In genomic region chr2:28821295-28821958, GRCh38 we compare ENCODE assay signal across 8 cellular contexts. TPM values are rescaled to one million over a fixed set of nuclear protein-coding genes. Genes with fewer than 3 reads are reported as not detected.
DNase-seq lines count a peak whose midpoint lies in the region; ATAC-seq and TF ChIP-seq lines count a peak whose summit lies in the region.

No MANE protein-coding gene starts in this region.

- TF ChIP-seq RAD21 in liver (IDR thresholded peaks at IDR 0.05) = peak; percentile 75 to 85

- CTCF ChIA-PET in AG04450 (lab: Charles Lee) = interaction anchor here (0.7 to 2.4 kb wide), 18 partner anchors 8 to 464 kb away, joined by 3 to 11 read pairs (median 5); partner anchors contain the start of gene TRMT61B
- CTCF ChIA-PET in WTC11 (lab: Charles Lee) = interaction anchor here (1.0 to 1.5 kb wide), 4 partner anchors 12 to 255 kb away, joined by 3 to 7 read pairs (median 4); partner anchors contain the start of genes PPP1CB and TRMT61B

- no peak overlapping the region for H3K27ac ChIP-seq in AG04450 (ENCODE audit: low read depth, low read length)
- H3K27ac ChIP-seq in liver (ENCODE audit: low read depth in 1 of 2, low read length in 2 of 2) = no peak overlapping the region

- H3K4me3 ChIP-seq in AG04450 (ENCODE audit: low read depth, low read length) (no peak overlapping the region), liver (ENCODE audit: low read depth in 1 of 3, low read length in 3 of 3) (no peak overlapping the region)

- 4% methylated on average over 8 of the region's 8 CpGs for WGBS in liver

- H3K9ac ChIP-seq in liver (ENCODE audit: low read depth in 1 of 2, low read length in 2 of 2) = no peak overlapping the region

- ATAC-seq in WTC11 (peak; percentile 91), HG03520 (IDR thresholded peaks at IDR 0.05; ENCODE audit: unreplicated experiment) (no peak)

- no peaks in the 10 kb centered on the region for H3K36me3 ChIP-seq in liver (ENCODE audit: control insufficient read depth in 4 of 4, insufficient read depth in 3 of 4, low read depth in 1 of 4, low read length in 3 of 4)

- TF ChIP-seq CTCF in AG04450 (IDR thresholded peaks at IDR 0.05; ENCODE audit: low read depth, low read length) (peak; percentile 67), GM13977 (IDR thresholded peaks at IDR 0.05; ENCODE audit: extremely low read depth, insufficient read depth, missing control alignments) (peak; percentile 71), WTC11 (IDR thresholded peaks at IDR 0.05) (peak; percentile 62), liver (IDR thresholded peaks at IDR 0.05; ENCODE audit: low read depth, low read length, missing input control) (peak; percentile 63)

- H3K27me3 ChIP-seq in AG04450 (ENCODE audit: control insufficient read depth, insufficient read depth, low read length) (no peaks in the 10 kb centered on the region), liver (ENCODE audit: control insufficient read depth in 4 of 4, insufficient read depth in 4 of 4, low read length in 3 of 4) (no peaks in the 10 kb centered on the region)

- no peaks in the 10 kb centered on the region for H3K4me1 Mint-ChIP-seq in WTC11

- no peak overlapping the region for H3K4me3 Mint-ChIP-seq in WTC11

- H3K27ac Mint-ChIP-seq in WTC11 = no peak overlapping the region

- H3K9me3 Mint-ChIP-seq in WTC11 = no peaks in the 10 kb centered on the region

- no peaks in the 10 kb centered on the region for H3K36me3 Mint-ChIP-seq in WTC11

- H3K4me1 ChIP-seq in liver (ENCODE audit: control insufficient read depth in 4 of 4, insufficient read depth in 4 of 4, low read length in 3 of 4) = peaks cover 0 to 1% (median 0%) of the 10 kb centered on the region in 4 donors

- in situ Hi-C loops in GM13977 (cut with MboI; ENCODE audit: low pct_unique_long_range_greater_than_20kb, low sequenced_read_pairs, unreplicated experiment) = no loop called here

- DNase-seq in AG04450 (ENCODE audit: low read depth, low spot score) = no peak
- peak; percentile 36 for DNase-seq in GM13977 (ENCODE audit: low spot score)
- DNase-seq in NCI-H2107 treated with DMSO at 0.1 percent for 48 hours (lab: John Stamatoyannopoulos, UW; ENCODE audit: unreplicated experiment) = peak; percentile 47
- DNase-seq in WTC11 (ENCODE audit: low spot score) = peak; percentile 56
- peak; percentile 24 for DNase-seq in cerebellum (ENCODE audit: low spot score)
- peak; percentile 19 for DNase-seq in stimulated activated CD8-positive, alpha-beta memory T cell treated with anti-CD3 and anti-CD28 coated beads, Interleukin-4, amount 100 ng/mL, for 24 hours (ENCODE audit: low read depth)

- no peaks in the 10 kb centered on the region for H3K27me3 Mint-ChIP-seq in WTC11 (ENCODE audit: low read depth)

- H3K9me3 ChIP-seq in AG04450 (ENCODE audit: control insufficient read depth, insufficient read depth, low read length) = no peaks in the 10 kb centered on the region
- no peaks in the 10 kb centered on the region for H3K9me3 ChIP-seq in liver (ENCODE audit: control insufficient read depth in 4 of 4, low read length in 3 of 4)

- POLR2A ChIA-PET in AG04450 (lab: Yijun Ruan, JAX) (no interaction called here), WTC11 (lab: Charles Lee) (no interaction called here)

TF ChIP-seq in WTC11, 78 proteins besides CTCF, POLR2A, EP300 and RAD21:
- no peak for TF ChIP-seq GABPB1 (CRISPR knock-in tag; IDR thresholded peaks at IDR 0.05)
- TF ChIP-seq ERG (CRISPR knock-in tag; IDR thresholded peaks at IDR 0.05) = peak; percentile 69; the same call in 1 of the 2 replicates
- no peak for TF ChIP-seq ZNF425 (CRISPR knock-in tag; conservative IDR thresholded peaks at IDR 0.05)
- no peak for TF ChIP-seq ZNF317 (CRISPR knock-in tag; IDR thresholded peaks at IDR 0.05; ENCODE audit: borderline replicate concordance, low read depth)
- TF ChIP-seq ZNF396 (CRISPR knock-in tag; IDR thresholded peaks at IDR 0.05; ENCODE audit: borderline replicate concordance) = peak; percentile 29; the same call in 1 of the 2 replicates
- TF ChIP-seq FOXK1 (CRISPR knock-in tag; IDR thresholded peaks at IDR 0.05) = no peak
- no peak for TF ChIP-seq ELF4 (CRISPR knock-in tag; IDR thresholded peaks at IDR 0.05; ENCODE audit: low read depth)

TF ChIP-seq in liver, 16 proteins besides CTCF, POLR2A, EP300 and RAD21:
- TF ChIP-seq, protein P1, sequence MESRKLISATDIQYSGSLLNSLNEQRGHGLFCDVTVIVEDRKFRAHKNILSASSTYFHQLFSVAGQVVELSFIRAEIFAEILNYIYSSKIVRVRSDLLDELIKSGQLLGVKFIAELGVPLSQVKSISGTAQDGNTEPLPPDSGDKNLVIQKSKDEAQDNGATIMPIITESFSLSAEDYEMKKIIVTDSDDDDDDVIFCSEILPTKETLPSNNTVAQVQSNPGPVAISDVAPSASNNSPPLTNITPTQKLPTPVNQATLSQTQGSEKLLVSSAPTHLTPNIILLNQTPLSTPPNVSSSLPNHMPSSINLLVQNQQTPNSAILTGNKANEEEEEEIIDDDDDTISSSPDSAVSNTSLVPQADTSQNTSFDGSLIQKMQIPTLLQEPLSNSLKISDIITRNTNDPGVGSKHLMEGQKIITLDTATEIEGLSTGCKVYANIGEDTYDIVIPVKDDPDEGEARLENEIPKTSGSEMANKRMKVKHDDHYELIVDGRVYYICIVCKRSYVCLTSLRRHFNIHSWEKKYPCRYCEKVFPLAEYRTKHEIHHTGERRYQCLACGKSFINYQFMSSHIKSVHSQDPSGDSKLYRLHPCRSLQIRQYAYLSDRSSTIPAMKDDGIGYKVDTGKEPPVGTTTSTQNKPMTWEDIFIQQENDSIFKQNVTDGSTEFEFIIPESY (IDR thresholded peaks at IDR 0.05) = no peak
- TF ChIP-seq EGR1 (IDR thresholded peaks at IDR 0.05; ENCODE audit: low read depth in 2 of 2) = no peak
- TF ChIP-seq FOXA2 (IDR thresholded peaks at IDR 0.05) = no peak
- TF ChIP-seq, protein P2, sequence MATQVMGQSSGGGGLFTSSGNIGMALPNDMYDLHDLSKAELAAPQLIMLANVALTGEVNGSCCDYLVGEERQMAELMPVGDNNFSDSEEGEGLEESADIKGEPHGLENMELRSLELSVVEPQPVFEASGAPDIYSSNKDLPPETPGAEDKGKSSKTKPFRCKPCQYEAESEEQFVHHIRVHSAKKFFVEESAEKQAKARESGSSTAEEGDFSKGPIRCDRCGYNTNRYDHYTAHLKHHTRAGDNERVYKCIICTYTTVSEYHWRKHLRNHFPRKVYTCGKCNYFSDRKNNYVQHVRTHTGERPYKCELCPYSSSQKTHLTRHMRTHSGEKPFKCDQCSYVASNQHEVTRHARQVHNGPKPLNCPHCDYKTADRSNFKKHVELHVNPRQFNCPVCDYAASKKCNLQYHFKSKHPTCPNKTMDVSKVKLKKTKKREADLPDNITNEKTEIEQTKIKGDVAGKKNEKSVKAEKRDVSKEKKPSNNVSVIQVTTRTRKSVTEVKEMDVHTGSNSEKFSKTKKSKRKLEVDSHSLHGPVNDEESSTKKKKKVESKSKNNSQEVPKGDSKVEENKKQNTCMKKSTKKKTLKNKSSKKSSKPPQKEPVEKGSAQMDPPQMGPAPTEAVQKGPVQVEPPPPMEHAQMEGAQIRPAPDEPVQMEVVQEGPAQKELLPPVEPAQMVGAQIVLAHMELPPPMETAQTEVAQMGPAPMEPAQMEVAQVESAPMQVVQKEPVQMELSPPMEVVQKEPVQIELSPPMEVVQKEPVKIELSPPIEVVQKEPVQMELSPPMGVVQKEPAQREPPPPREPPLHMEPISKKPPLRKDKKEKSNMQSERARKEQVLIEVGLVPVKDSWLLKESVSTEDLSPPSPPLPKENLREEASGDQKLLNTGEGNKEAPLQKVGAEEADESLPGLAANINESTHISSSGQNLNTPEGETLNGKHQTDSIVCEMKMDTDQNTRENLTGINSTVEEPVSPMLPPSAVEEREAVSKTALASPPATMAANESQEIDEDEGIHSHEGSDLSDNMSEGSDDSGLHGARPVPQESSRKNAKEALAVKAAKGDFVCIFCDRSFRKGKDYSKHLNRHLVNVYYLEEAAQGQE (IDR thresholded peaks at IDR 0.05) = no peak
- TF ChIP-seq FOXA1 (IDR thresholded peaks at IDR 0.05) = no peak
- TF ChIP-seq TAF1 (conservative IDR thresholded peaks at IDR 0.05) = no peak
- TF ChIP-seq RXRA (IDR thresholded peaks at IDR 0.05) = no peak
- TF ChIP-seq, protein P3, sequence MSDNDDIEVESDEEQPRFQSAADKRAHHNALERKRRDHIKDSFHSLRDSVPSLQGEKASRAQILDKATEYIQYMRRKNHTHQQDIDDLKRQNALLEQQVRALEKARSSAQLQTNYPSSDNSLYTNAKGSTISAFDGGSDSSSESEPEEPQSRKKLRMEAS (IDR thresholded peaks at IDR 0.05) = no peak
- no peak for TF ChIP-seq HNF4G (IDR thresholded peaks at IDR 0.05)
- TF ChIP-seq JUND (IDR thresholded peaks at IDR 0.05) = no peak
- TF ChIP-seq GABPA (IDR thresholded peaks at IDR 0.05 in 1 of 2, conservative IDR thresholded peaks at IDR 0.05 in 1 of 2) = no peak
- no peak for TF ChIP-seq YY1 (IDR thresholded peaks at IDR 0.05)
- TF ChIP-seq SP1 (IDR thresholded peaks at IDR 0.05) = no peak
- no peak for TF ChIP-seq NR2F2 (IDR thresholded peaks at IDR 0.05)
- TF ChIP-seq HNF4A (conservative IDR thresholded peaks at IDR 0.05) = no peak
- no peak for TF ChIP-seq ATF3 (IDR thresholded peaks at IDR 0.05)

RNA-seq across cellular contexts. Expression of gene SPDYA, which starts 10.8 kb away (rescaled TPM):
- 0.07 and 0.22 TPM in 2 replicates for polyA plus RNA-seq in AG04450 (2011; rRNA removed)
- polyA minus RNA-seq in AG04450 (2011; rRNA and poly(A)+ RNA removed) = 0.32 and 0.61 TPM in 2 replicates
- total RNA-seq in WTC11 (2021) = 0.30 to 0.61 TPM (median 0.46 TPM) in 3 replicates
- 2.7 TPM for total RNA-seq in cerebellum
- under 1 TPM; 0.14 to 0.67 TPM for total RNA-seq in liver
- under 1 TPM in 1 of 2 donors, not detected in 1; 0.49 TPM for polyA plus RNA-seq in liver

RNA-seq across cellular contexts. Expression of gene TRMT61B, which starts 48.7 kb away (rescaled TPM):
- 10.5 and 16.8 TPM in 2 replicates for polyA plus RNA-seq in AG04450 (2011; rRNA removed)
- 4.1 and 7.6 TPM in 2 replicates for polyA minus RNA-seq in AG04450 (2011; rRNA and poly(A)+ RNA removed)
- 24.0 to 26.4 TPM (median 24.3 TPM) in 3 replicates for total RNA-seq in WTC11 (2021)
- 22.6 TPM for total RNA-seq in cerebellum
- total RNA-seq in liver = 1 to 10 TPM; 9.5 to 10.0 TPM
- polyA plus RNA-seq in liver = 10 to 100 TPM in 1 of 2 donors, 1 to 10 TPM in 1; 7.6 to 10.6 TPM
